ENCODE assay signal across 11 cellular contexts in genomic region chr6:15551798-15552197, GRCh38.
DNase-seq lines count a peak whose midpoint lies in the region; ATAC-seq lines count a peak whose summit lies in the region.
"Had no signal": no experiment of that assay in that cellular context is flagged by ENCODE, and none has a peak within 500 bp of the region (broad histone marks: within the 10 kb centered on the region; RNA-seq: fewer than 3 reads in every experiment).

No MANE protein-coding gene starts in this region.

- ATAC-seq in GM18498 (IDR thresholded peaks at IDR 0.05; ENCODE audit: unreplicated experiment) (no peak), HG02870 (IDR thresholded peaks at IDR 0.05; ENCODE audit: unreplicated experiment) (no peak)

- no peaks in the 10 kb centered on the region for H3K9me3 ChIP-seq in duodenal mucosa (ENCODE audit: control insufficient read depth in 1 of 2, low read length in 2 of 2)
- H3K9me3 ChIP-seq in mesodermal cell (ENCODE audit: control insufficient read depth, low read length), result no peaks in the 10 kb centered on the region
- H3K9me3 ChIP-seq: Caco-2 had no signal

- H3K4me3 Mint-ChIP-seq in activated naive CD8-positive, alpha-beta T cell treated with anti-CD3 and anti-CD28 coated beads for 36 hours, result no peak overlapping the region
- H3K4me3 Mint-ChIP-seq: T-helper 2 cell treated with Interferon-gamma antibody and Interleukin-4, amounts not matched to agents 5 μg/mL and 100 μg/mL, for 36 hours had no signal

- no peak overlapping the region for H3K9ac ChIP-seq in duodenal mucosa (ENCODE audit: low read depth in 1 of 2, low read length in 2 of 2)

- no peaks in the 10 kb centered on the region for H3K27me3 ChIP-seq in duodenal mucosa (ENCODE audit: control insufficient read depth in 1 of 2, insufficient read depth in 2 of 2, low read length in 2 of 2)

- no peaks in the 10 kb centered on the region for H3K9me3 Mint-ChIP-seq in activated naive CD8-positive, alpha-beta T cell treated with anti-CD3 and anti-CD28 coated beads for 36 hours
- H3K9me3 Mint-ChIP-seq: T-helper 2 cell treated with Interferon-gamma antibody and Interleukin-4, amounts not matched to agents 5 μg/mL and 100 μg/mL, for 36 hours had no signal

- H3K4me3 ChIP-seq in duodenal mucosa (ENCODE audit: low read depth in 1 of 2, low read length in 2 of 2) (no peak overlapping the region), mesodermal cell (ENCODE audit: extremely low read depth, insufficient read depth, low read length, poor library complexity, severe bottlenecking) (no peak overlapping the region)

- 62 to 64% methylated on average over 5 to 6 of the region's 6 CpGs for WGBS in mesodermal cell (ENCODE audit: insufficient coverage in 2 of 2), 2 experiments

- H3K36me3 ChIP-seq in duodenal mucosa (ENCODE audit: control insufficient read depth in 1 of 2, insufficient read depth in 2 of 2, low read length in 2 of 2), result no peaks in the 10 kb centered on the region
- no peaks in the 10 kb centered on the region for H3K36me3 ChIP-seq in mesodermal cell (ENCODE audit: control insufficient read depth, insufficient read depth, low read length)

- no peak overlapping the region for H3K27ac Mint-ChIP-seq in activated naive CD8-positive, alpha-beta T cell treated with anti-CD3 and anti-CD28 coated beads for 36 hours
- H3K27ac Mint-ChIP-seq: T-helper 2 cell treated with Interferon-gamma antibody and Interleukin-4, amounts not matched to agents 5 μg/mL and 100 μg/mL, for 36 hours had no signal

- DNase-seq in COLO668 (lab: John Stamatoyannopoulos, UW; ENCODE audit: unreplicated experiment), result peak; percentile 47
- peak; percentile 68 for DNase-seq in NCI-H1694 (lab: John Stamatoyannopoulos, UW)
- no peak for DNase-seq in activated naive CD8-positive, alpha-beta T cell treated with anti-CD3 and anti-CD28 coated beads for 36 hours
- DNase-seq in pons (ENCODE audit: low spot score), result no peak
- DNase-seq: activated effector memory CD4-positive, alpha-beta T cell treated with anti-CD3 and anti-CD28 coated beads, Interleukin-2, amount 50 U/mL, for 16 hours; Caco-2 had no signal

- H3K4me1 ChIP-seq in duodenal mucosa (ENCODE audit: control insufficient read depth in 1 of 2, insufficient read depth in 2 of 2, low read length in 2 of 2) (peaks cover 0 to 5% of the 10 kb centered on the region in 2 donors), mesodermal cell (ENCODE audit: control insufficient read depth, insufficient read depth, low read length, poor library complexity, severe bottlenecking) (peaks cover 22% of the 10 kb centered on the region)

- H3K4me1 Mint-ChIP-seq in activated naive CD8-positive, alpha-beta T cell treated with anti-CD3 and anti-CD28 coated beads for 36 hours, result peaks cover 22% of the 10 kb centered on the region

- H3K27ac ChIP-seq in duodenal mucosa (ENCODE audit: low read depth, low read length), result peak overlapping the region; percentile 17
- H3K27ac ChIP-seq in mesodermal cell (ENCODE audit: low read depth, low read length, severe bottlenecking), result peak overlapping the region; percentile 69

- H3K36me3 Mint-ChIP-seq in activated naive CD8-positive, alpha-beta T cell treated with anti-CD3 and anti-CD28 coated beads for 36 hours, result peaks cover 16% of the 10 kb centered on the region

- no peaks in the 10 kb centered on the region for H3K27me3 Mint-ChIP-seq in activated naive CD8-positive, alpha-beta T cell treated with anti-CD3 and anti-CD28 coated beads for 36 hours

Comparison
In these comparisons a context has a peak if more than half of its experiments do, and no peak if none do; other contexts are left out.
1. DNase-seq: peak in COLO668 (single experiment) and NCI-H1694 (single experiment); none in activated naive CD8-positive, alpha-beta T cell treated with anti-CD3 and anti-CD28 coated beads for 36 hours (single experiment) and pons (single experiment).